Comparison of ENCODE assay signal across 8 cellular contexts in the genomic region with DNA sequence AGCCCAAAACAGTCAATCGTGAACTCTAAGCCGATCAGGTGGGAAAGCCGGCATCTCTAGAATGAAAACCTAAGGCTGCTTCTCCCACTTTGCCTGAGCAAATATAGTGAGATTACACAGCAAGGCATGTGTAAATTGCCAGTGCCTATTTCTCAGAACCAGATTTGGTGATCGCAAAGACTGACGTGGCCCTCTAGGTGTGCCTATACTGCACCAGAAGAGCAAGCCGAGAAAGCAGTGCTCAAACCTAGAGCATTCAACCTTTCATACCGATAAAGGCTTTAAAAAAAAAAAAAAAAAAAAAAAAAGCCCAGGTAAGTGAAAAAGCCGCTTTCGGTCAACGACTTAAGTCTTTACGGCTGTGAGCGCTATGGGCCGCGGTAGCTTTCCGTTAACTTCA. TPM values are rescaled to one million over a fixed set of nuclear protein-coding genes. Genes with fewer than 3 reads are reported as not detected.
DNase-seq lines count a peak whose midpoint lies in the region; ATAC-seq, FAIRE-seq and TF ChIP-seq lines count a peak whose summit lies in the region.
"Not testable (repeated sequence)": the region's sequence is repeated elsewhere in the genome, so short reads cannot be mapped to it uniquely, and the experiment has no call there.

No MANE protein-coding gene starts in this region.

- in situ Hi-C loops in HepG2 (cut with HindIII; ENCODE audit: extremely low pct_ligation_motif_present, low pct_unique_long_range_greater_than_20kb): not testable (repeated sequence)

- not testable (repeated sequence) for H3K9me3 Mint-ChIP-seq in T-cell; activated naive CD8-positive, alpha-beta T cell treated with anti-CD3 and anti-CD28 coated beads, Interleukin-2, amount 50 U/mL, for 24 hours; stimulated activated naive CD8-positive, alpha-beta T cell treated with anti-CD3 and anti-CD28 coated beads, Interleukin-15, amount 100 ng/mL, for 72 hours

- not testable (repeated sequence) for DNase-seq in T-cell; activated naive CD8-positive, alpha-beta T cell treated with anti-CD3 and anti-CD28 coated beads, Interleukin-2, amount 50 U/mL, for 24 hours; HepG2 (ENCODE audit: low spot score); stimulated activated naive CD8-positive, alpha-beta T cell treated with anti-CD3 and anti-CD28 coated beads, Interleukin-15, amount 100 ng/mL, for 72 hours

- ATAC-seq in GM18907 (IDR thresholded peaks at IDR 0.05; ENCODE audit: unreplicated experiment) (peak; percentile 5), GM21381 (IDR thresholded peaks at IDR 0.05; ENCODE audit: unreplicated experiment) (peak; percentile 2), HG02759 (IDR thresholded peaks at IDR 0.05; ENCODE audit: unreplicated experiment) (peak; percentile 10), HG03095 (IDR thresholded peaks at IDR 0.05; ENCODE audit: unreplicated experiment) (peak; percentile 11), T-cell (replicated peaks in 1 of 4) (peak; percentile 21 to 31 (median 26)), HepG2 (peak; percentile 3)
- peak; percentile 24 for ATAC-seq in activated naive CD8-positive, alpha-beta T cell treated with anti-CD3 and anti-CD28 coated beads, Interleukin-2, amount 50 U/mL, for 24 hours
- peak; percentile 54 for ATAC-seq in stimulated activated naive CD8-positive, alpha-beta T cell treated with anti-CD3 and anti-CD28 coated beads, Interleukin-15, amount 100 ng/mL, for 72 hours

- H3K9ac ChIP-seq in HepG2 (ENCODE audit: insufficient read depth, low read depth, low read length): not testable (repeated sequence)

- CTCF ChIA-PET in T-cell (lab: Charles Lee); HepG2 (lab: Yijun Ruan, JAX; ENCODE audit: low intra/inter-chr PET ratio, low total read pairs): not testable (repeated sequence)

- H4K20me1 ChIP-seq in HepG2 (ENCODE audit: insufficient read depth, low read length): not testable (repeated sequence)

- TF ChIP-seq RAD21 in HepG2 (CRISPR knock-in tag; IDR thresholded peaks at IDR 0.05): not testable (repeated sequence)

- not testable (repeated sequence) for H3K36me3 Mint-ChIP-seq in T-cell; activated naive CD8-positive, alpha-beta T cell treated with anti-CD3 and anti-CD28 coated beads, Interleukin-2, amount 50 U/mL, for 24 hours (ENCODE audit: low read depth)

- not testable (repeated sequence) for H3K4me2 ChIP-seq in HepG2 (ENCODE audit: low read depth, low read length)

- H3K79me2 ChIP-seq in HepG2 (ENCODE audit: insufficient read depth, low read length): not testable (repeated sequence)

- H3K36me3 ChIP-seq in HepG2 (replicated peaks in 1 of 2; ENCODE audit: control insufficient read depth in 1 of 2, insufficient read depth in 2 of 2, low read length in 2 of 2): not testable (repeated sequence)

- TF ChIP-seq EP300 in HepG2 (IDR thresholded peaks at IDR 0.05; ENCODE audit: low read depth in 2 of 2, low read length in 2 of 2); HepG2 (CRISPR knock-in tag; IDR thresholded peaks at IDR 0.05; ENCODE audit: borderline replicate concordance): not testable (repeated sequence)

- not testable (repeated sequence) for H3K27ac Mint-ChIP-seq in T-cell; activated naive CD8-positive, alpha-beta T cell treated with anti-CD3 and anti-CD28 coated beads, Interleukin-2, amount 50 U/mL, for 24 hours; stimulated activated naive CD8-positive, alpha-beta T cell treated with anti-CD3 and anti-CD28 coated beads, Interleukin-15, amount 100 ng/mL, for 72 hours

- WGBS in HepG2 (ENCODE audit: low lambda C conversion rate): no CpG with 5 or more reads among the region's 15 CpGs

- H3K9me3 ChIP-seq in HepG2 (ENCODE audit: low read length): not testable (repeated sequence)

- H3K4me3 ChIP-seq in HepG2 (replicated peaks in 1 of 3; ENCODE audit: insufficient read depth in 1 of 3, low read depth in 2 of 3, low read length in 3 of 3): not testable (repeated sequence)

- not testable (repeated sequence) for TF ChIP-seq POLR2A in HepG2 (IDR thresholded peaks at IDR 0.05; ENCODE audit: insufficient read depth in 1 of 2, low read depth in 2 of 2, low read length in 2 of 2)

- not testable (repeated sequence) for H3K4me1 Mint-ChIP-seq in T-cell; activated naive CD8-positive, alpha-beta T cell treated with anti-CD3 and anti-CD28 coated beads, Interleukin-2, amount 50 U/mL, for 24 hours; stimulated activated naive CD8-positive, alpha-beta T cell treated with anti-CD3 and anti-CD28 coated beads, Interleukin-15, amount 100 ng/mL, for 72 hours

- H3K27ac ChIP-seq in HepG2 (ENCODE audit: extremely low read length, insufficient read depth, low read length): not testable (repeated sequence)

- not testable (repeated sequence) for H3K27me3 ChIP-seq in HepG2 (ENCODE audit: control insufficient read depth in 1 of 2, insufficient read depth in 2 of 2, low read length in 2 of 2)

- H3K4me1 ChIP-seq in HepG2 (ENCODE audit: insufficient read depth, low read length): not testable (repeated sequence)

- intact Hi-C loops in HepG2 (cut with micrococcal nuclease; ENCODE audit: unreplicated experiment): not testable (repeated sequence)

- not testable (repeated sequence) for H2AFZ ChIP-seq in HepG2 (ENCODE audit: low read length)

- not testable (repeated sequence) for H3K27me3 Mint-ChIP-seq in T-cell; activated naive CD8-positive, alpha-beta T cell treated with anti-CD3 and anti-CD28 coated beads, Interleukin-2, amount 50 U/mL, for 24 hours; stimulated activated naive CD8-positive, alpha-beta T cell treated with anti-CD3 and anti-CD28 coated beads, Interleukin-15, amount 100 ng/mL, for 72 hours

- POLR2A ChIA-PET in T-cell (lab: Charles Lee); HepG2 (lab: Yijun Ruan, JAX): not testable (repeated sequence)

- H3K4me3 Mint-ChIP-seq in T-cell; activated naive CD8-positive, alpha-beta T cell treated with anti-CD3 and anti-CD28 coated beads, Interleukin-2, amount 50 U/mL, for 24 hours; stimulated activated naive CD8-positive, alpha-beta T cell treated with anti-CD3 and anti-CD28 coated beads, Interleukin-15, amount 100 ng/mL, for 72 hours: not testable (repeated sequence)

- BruUV-seq in HepG2 (replicated peaks; lab: Mats Ljungman, UMichigan): not testable (repeated sequence)

- not testable (repeated sequence) for TF ChIP-seq CTCF in HepG2 (CRISPR knock-in tag; IDR thresholded peaks at IDR 0.05)

- not testable (repeated sequence) for FAIRE-seq in HepG2 (lab: Jason Lieb, UNC)

RNA-seq across cellular contexts. Expression of a gene that starts 39.1 kb away (rescaled TPM):
- total RNA-seq in T-cell (10 to 100 TPM in 3 of 5 donors, 1 to 10 TPM in 2; 6.0 to 27.6 (median 26.1) TPM), HepG2 (2016; rRNA removed; fragmentation: Illumina TruSeq; extraction: Trizol) (3.1 and 4.2 TPM in 2 replicates)
- total RNA-seq in HepG2 (2016; cell fraction: cytosol; rRNA removed; fragmentation: Illumina TruSeq; extraction: Trizol; ENCODE audit: low read depth): 2.1 and 2.4 TPM in 2 replicates
- 3.6 and 3.9 TPM in 2 replicates for total RNA-seq in HepG2 (2016; cell fraction: insoluble cytoplasmic fraction; rRNA removed; fragmentation: Illumina TruSeq; extraction: Trizol)
- total RNA-seq in HepG2 (2016; cell fraction: membrane; rRNA removed; fragmentation: Illumina TruSeq; extraction: Trizol): 2.0 and 2.7 TPM in 2 replicates
- total RNA-seq in HepG2 (2016; cell fraction: nucleus; rRNA removed; fragmentation: Illumina TruSeq; extraction: Trizol): 3.2 and 3.5 TPM in 2 replicates
- polyA plus RNA-seq in HepG2 (2011; rRNA removed): 2.9 and 3.2 TPM in 2 replicates
- polyA plus RNA-seq in HepG2 (2011; cell fraction: cytosol; rRNA removed): 2.9 and 4.8 TPM in 2 replicates
- 8.1 and 8.9 TPM in 2 replicates for polyA plus RNA-seq in HepG2 (2011; cell fraction: nucleus; rRNA removed)
- 2.5 and 2.8 TPM in 2 replicates for polyA plus RNA-seq in HepG2 (2012)
- polyA plus RNA-seq in HepG2 (2016; cell fraction: cytosol; fragmentation: Illumina TruSeq; extraction: Trizol; ENCODE audit: low read depth): 2.0 and 2.6 TPM in 2 replicates
- 3.3 and 5.4 TPM in 2 replicates for polyA plus RNA-seq in HepG2 (2016; cell fraction: insoluble cytoplasmic fraction; fragmentation: Illumina TruSeq; extraction: Trizol; ENCODE audit: low read depth)
- polyA plus RNA-seq in HepG2 (2016; cell fraction: membrane; fragmentation: Illumina TruSeq; extraction: Trizol; ENCODE audit: low read depth): 2.5 and 2.8 TPM in 2 replicates
- polyA plus RNA-seq in HepG2 (2016; cell fraction: nucleus; fragmentation: Illumina TruSeq; extraction: Trizol; ENCODE audit: insufficient read depth, low read depth): 4.8 TPM in 2 replicates
- polyA minus RNA-seq in HepG2 (2011; rRNA and poly(A)+ RNA removed; ENCODE audit: low replicate concordance): 1.4 and 3.8 TPM in 2 replicates
- polyA minus RNA-seq in HepG2 (2011; cell fraction: cytosol; rRNA and poly(A)+ RNA removed): 0.79 TPM in 1 of 2 replicates, not detected in the other
- 1.4 and 1.9 TPM in 2 replicates for polyA minus RNA-seq in HepG2 (2011; cell fraction: nucleus; rRNA and poly(A)+ RNA removed)

RNA-seq across cellular contexts. Expression of a gene that starts 57.4 kb away (rescaled TPM):
- total RNA-seq in T-cell (1 to 10 TPM; 3.1 to 4.5 (median 3.9) TPM), HepG2 (2016; rRNA removed; fragmentation: Illumina TruSeq; extraction: Trizol) (0.45 and 0.84 TPM in 2 replicates)
- 0.10 and 0.18 TPM in 2 replicates for total RNA-seq in HepG2 (2016; cell fraction: cytosol; rRNA removed; fragmentation: Illumina TruSeq; extraction: Trizol; ENCODE audit: low read depth)
- 0.55 and 0.89 TPM in 2 replicates for total RNA-seq in HepG2 (2016; cell fraction: insoluble cytoplasmic fraction; rRNA removed; fragmentation: Illumina TruSeq; extraction: Trizol)
- total RNA-seq in HepG2 (2016; cell fraction: membrane; rRNA removed; fragmentation: Illumina TruSeq; extraction: Trizol): 0.22 and 0.34 TPM in 2 replicates
- total RNA-seq in HepG2 (2016; cell fraction: nucleus; rRNA removed; fragmentation: Illumina TruSeq; extraction: Trizol): 0.84 and 1.3 TPM in 2 replicates
- polyA plus RNA-seq in HepG2 (2011; rRNA removed): 1.9 and 3.3 TPM in 2 replicates
- polyA plus RNA-seq in HepG2 (2011; cell fraction: cytosol; rRNA removed): 2.0 and 3.0 TPM in 2 replicates
- polyA plus RNA-seq in HepG2 (2011; cell fraction: nucleus; rRNA removed): 3.7 and 5.5 TPM in 2 replicates
- polyA plus RNA-seq in HepG2 (2012): 1.8 and 4.2 TPM in 2 replicates
- polyA plus RNA-seq in HepG2 (2016; cell fraction: cytosol; fragmentation: Illumina TruSeq; extraction: Trizol; ENCODE audit: low read depth): 0.05 and 0.08 TPM in 2 replicates
- polyA plus RNA-seq in HepG2 (2016; cell fraction: insoluble cytoplasmic fraction; fragmentation: Illumina TruSeq; extraction: Trizol; ENCODE audit: low read depth): 0.45 and 0.50 TPM in 2 replicates
- 0.13 and 0.18 TPM in 2 replicates for polyA plus RNA-seq in HepG2 (2016; cell fraction: membrane; fragmentation: Illumina TruSeq; extraction: Trizol; ENCODE audit: low read depth)
- 1.7 and 2.1 TPM in 2 replicates for polyA plus RNA-seq in HepG2 (2016; cell fraction: nucleus; fragmentation: Illumina TruSeq; extraction: Trizol; ENCODE audit: insufficient read depth, low read depth)
- 0.19 and 5.4 TPM in 2 replicates for polyA minus RNA-seq in HepG2 (2011; rRNA and poly(A)+ RNA removed; ENCODE audit: low replicate concordance)
- polyA minus RNA-seq in HepG2 (2011; cell fraction: cytosol; rRNA and poly(A)+ RNA removed): 1.5 and 1.9 TPM in 2 replicates
- 2.1 and 2.9 TPM in 2 replicates for polyA minus RNA-seq in HepG2 (2011; cell fraction: nucleus; rRNA and poly(A)+ RNA removed)

Comparison
In these comparisons a context has a peak if more than half of its experiments do, and no peak if none do; other contexts are left out.
1. ATAC-seq: peak in every context shown above with its lines; median percentile 54 in stimulated activated naive CD8-positive, alpha-beta T cell treated with anti-CD3 and anti-CD28 coated beads, Interleukin-15, amount 100 ng/mL, for 72 hours; 26 in T-cell; 24 in activated naive CD8-positive, alpha-beta T cell treated with anti-CD3 and anti-CD28 coated beads, Interleukin-2, amount 50 U/mL, for 24 hours; 11 in HG03095; 10 in HG02759; 5 in GM18907; 3 in HepG2; 2 in GM21381.